1 cellular context compared by ENCODE assay signal in genomic region chr6:125789576-125790402, GRCh38.
A peak's percentile ranks its signal among the peaks of the same experiment; 100 is the strongest.
TF ChIP-seq lines count a peak whose summit lies in the region.

No MANE protein-coding gene starts in this region.

TF ChIP-seq in H1, 55 proteins besides CTCF, POLR2A, EP300 and RAD21:
- TF ChIP-seq EZH2 (IDR thresholded peaks at IDR 0.05; ENCODE audit: low read depth, low read length, severe bottlenecking) (peak; percentile 10), CTBP2 (IDR thresholded peaks at IDR 0.05; ENCODE audit: borderline replicate concordance, insufficient read depth, insufficient read length, low read length) (no peak), POLR2AphosphoS5 (IDR thresholded peaks at IDR 0.05; ENCODE audit: low read depth, low read length) (0 out of 2 replicates have a peak, but pooled peaks have one; percentile 32)
